ENCODE assay signal across 22 cellular contexts in genomic region chr18:58136865-58137264, GRCh38.
"Had no signal": no experiment of that assay in that cellular context is flagged by ENCODE, and none has a peak within 500 bp of the region (broad histone marks: within the 10 kb centered on the region; RNA-seq: fewer than 3 reads in every experiment).

No MANE protein-coding gene starts in this region.

- H3K4me1 ChIP-seq: psoas muscle, right atrium auricular region, uterus had no signal

- H3K9me3 Mint-ChIP-seq: activated CD4-positive, alpha-beta memory T cell treated with anti-CD3 and anti-CD28 coated beads, Interleukin-2, amount 10 ng/mL, durations not matched to agents 7 days and 5 days; activated CD4-positive, alpha-beta T cell treated with anti-CD3 and anti-CD28 coated beads, Interleukin-2, amount 10 ng/mL, durations not matched to agents 24 days and 14 days; activated naive CD4-positive, alpha-beta T cell treated with anti-CD3 and anti-CD28 coated beads, Interleukin-2, amount 10 ng/mL, durations not matched to agents 7 days and 5 days; endodermal cell; natural killer cell treated with Interleukin-12 subunit alpha and Interleukin-12 subunit beta and Interleukin-15 and Interleukin-18, amount 100 ng/mL, for 72 hours; stimulated activated naive CD8-positive, alpha-beta T cell treated with anti-CD3 and anti-CD28 coated beads, Interleukin-15, Interleukin-2, amounts not matched to agents 100 ng/mL and 50 ng/mL, for 24 hours had no signal

- H3K27ac Mint-ChIP-seq: activated CD4-positive, alpha-beta memory T cell treated with anti-CD3 and anti-CD28 coated beads, Interleukin-2, amount 10 ng/mL, durations not matched to agents 7 days and 5 days; activated CD4-positive, alpha-beta T cell treated with anti-CD3 and anti-CD28 coated beads, Interleukin-2, amount 10 ng/mL, durations not matched to agents 24 days and 14 days; activated naive CD4-positive, alpha-beta T cell treated with anti-CD3 and anti-CD28 coated beads, Interleukin-2, amount 10 ng/mL, durations not matched to agents 7 days and 5 days; natural killer cell treated with Interleukin-12 subunit alpha and Interleukin-12 subunit beta and Interleukin-15 and Interleukin-18, amount 100 ng/mL, for 72 hours; stimulated activated naive CD8-positive, alpha-beta T cell treated with anti-CD3 and anti-CD28 coated beads, Interleukin-15, Interleukin-2, amounts not matched to agents 100 ng/mL and 50 ng/mL, for 24 hours had no signal

- H3K27ac ChIP-seq: cardiac muscle cell, psoas muscle, right atrium auricular region, tibial nerve, uterus had no signal

- H3K9me3 ChIP-seq: body of pancreas, pancreas, psoas muscle, right atrium auricular region, tibial nerve, uterus had no signal

- H3K36me3 Mint-ChIP-seq: activated naive CD4-positive, alpha-beta T cell treated with anti-CD3 and anti-CD28 coated beads, Interleukin-2, amount 10 ng/mL, durations not matched to agents 7 days and 5 days; natural killer cell treated with Interleukin-12 subunit alpha and Interleukin-12 subunit beta and Interleukin-15 and Interleukin-18, amount 100 ng/mL, for 72 hours had no signal

- ATAC-seq: activated CD4-positive, CD25-positive, alpha-beta regulatory T cell treated with anti-CD3 and anti-CD28 coated beads, Interleukin-2, amount 50 U/mL, for 24 hours; body of pancreas; left ventricle myocardium superior; natural killer cell treated with Interleukin-12 subunit alpha and Interleukin-12 subunit beta and Interleukin-15 and Interleukin-18, amount 100 ng/mL, for 72 hours; psoas muscle had no signal

- H3K4me3 ChIP-seq: body of pancreas, cardiac muscle cell, pancreas, psoas muscle, right atrium auricular region, tibial nerve, uterus had no signal

- H3K27me3 ChIP-seq: body of pancreas, cardiac muscle cell, pancreas, right atrium auricular region, tibial nerve, uterus had no signal

- DNase-seq: activated CD4-positive, alpha-beta memory T cell treated with anti-CD3 and anti-CD28 coated beads, Interleukin-2, amount 10 ng/mL, durations not matched to agents 7 days and 5 days; activated CD4-positive, alpha-beta T cell treated with anti-CD3 and anti-CD28 coated beads, Interleukin-2, amount 10 ng/mL, durations not matched to agents 24 days and 14 days; activated effector memory CD4-positive, alpha-beta T cell treated with anti-CD3 and anti-CD28 coated beads, Interleukin-2, amount 50 U/mL, for 16 hours; activated naive CD4-positive, alpha-beta T cell treated with anti-CD3 and anti-CD28 coated beads, Interleukin-2, amount 10 ng/mL, durations not matched to agents 7 days and 5 days; body of pancreas; cortex of kidney; endodermal cell; glutamatergic neuron; hippocampal formation; kidney glomerular epithelial cell; left ventricle myocardium superior; pancreas; psoas muscle; stimulated activated CD4-positive, alpha-beta T cell treated with anti-CD3 and anti-CD28 coated beads, Interleukin-4, amount 100 ng/mL, for 4 hours; uterus had no signal

- FAIRE-seq: frontal cortex, pancreas had no signal

- H3K36me3 ChIP-seq: cardiac muscle cell, pancreas, right atrium auricular region, tibial nerve, uterus had no signal

- H3K4me3 Mint-ChIP-seq: activated CD4-positive, alpha-beta memory T cell treated with anti-CD3 and anti-CD28 coated beads, Interleukin-2, amount 10 ng/mL, durations not matched to agents 7 days and 5 days; activated CD4-positive, alpha-beta T cell treated with anti-CD3 and anti-CD28 coated beads, Interleukin-2, amount 10 ng/mL, durations not matched to agents 24 days and 14 days; activated naive CD4-positive, alpha-beta T cell treated with anti-CD3 and anti-CD28 coated beads, Interleukin-2, amount 10 ng/mL, durations not matched to agents 7 days and 5 days; endodermal cell; natural killer cell treated with Interleukin-12 subunit alpha and Interleukin-12 subunit beta and Interleukin-15 and Interleukin-18, amount 100 ng/mL, for 72 hours; stimulated activated naive CD8-positive, alpha-beta T cell treated with anti-CD3 and anti-CD28 coated beads, Interleukin-15, Interleukin-2, amounts not matched to agents 100 ng/mL and 50 ng/mL, for 24 hours had no signal
